Comparison of ENCODE assay signal across 19 cellular contexts in the genomic region with DNA sequence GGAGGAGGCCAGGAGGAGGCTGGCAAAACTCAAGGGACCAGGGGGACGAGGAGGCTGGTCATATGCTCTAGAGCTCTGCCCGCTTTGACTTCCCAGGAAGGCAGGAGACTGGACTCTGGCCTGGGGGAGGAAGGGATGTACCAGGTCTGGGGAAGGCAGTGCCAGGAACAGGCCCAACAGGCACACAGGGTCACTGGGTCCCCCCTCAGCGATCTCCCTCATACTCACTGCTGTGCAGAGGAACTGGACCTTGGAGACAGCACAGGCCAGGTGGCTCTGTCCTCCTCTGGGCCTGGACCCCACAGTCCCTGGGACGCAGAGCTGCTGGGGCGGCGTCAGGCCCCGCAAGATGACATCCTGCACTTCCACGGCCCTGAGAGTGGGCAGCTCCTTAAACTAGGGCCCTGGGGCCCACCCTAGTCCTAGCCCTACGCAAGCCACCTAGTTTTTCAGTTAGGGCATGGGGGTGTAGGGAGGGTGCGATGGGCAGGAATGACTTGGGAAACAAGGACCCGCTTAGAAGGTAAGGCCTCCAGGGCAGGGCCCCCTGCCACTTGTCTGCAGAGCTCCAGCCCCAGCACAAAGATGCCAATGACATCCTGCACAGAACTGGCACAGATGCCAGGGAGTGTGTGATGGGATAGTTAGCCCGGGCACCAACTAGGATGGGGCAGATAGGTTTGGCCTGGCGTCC. TPM values are rescaled to one million over a fixed set of nuclear protein-coding genes. Genes with fewer than 3 reads are reported as not detected.
DNase-seq lines count a peak whose midpoint lies in the region; ATAC-seq, FAIRE-seq and TF ChIP-seq lines count a peak whose summit lies in the region.
"Had no signal": no experiment of that assay in that cellular context is flagged by ENCODE, and none has a peak within 500 bp of the region (broad histone marks: within the 10 kb centered on the region; RNA-seq: fewer than 3 reads in every experiment).

No MANE protein-coding gene starts in this region.

- FAIRE-seq in HepG2 (lab: Jason Lieb, UNC), result no peak
- FAIRE-seq: H1, RCC 7860 had no signal

- no peak overlapping the region for H3K27ac Mint-ChIP-seq in activated T-cell treated with anti-CD3 and anti-CD28 coated beads, Interleukin-2, amount 50 U/mL, for 72 hours
- H3K27ac Mint-ChIP-seq in CD14-positive monocyte, result no peak overlapping the region
- H3K27ac Mint-ChIP-seq: HFFc6 had no signal

- POLR2A ChIA-PET in HepG2 (lab: Yijun Ruan, JAX), result no interaction called here

- DNase-seq in activated T-cell treated with anti-CD3 and anti-CD28 coated beads, Interleukin-2, amount 50 U/mL, for 1 hour, result peak; percentile 7
- DNase-seq in activated T-cell treated with anti-CD3 and anti-CD28 coated beads, Interleukin-2, amount 50 U/mL, for 72 hours, result no peak
- DNase-seq in CD14-positive monocyte (ENCODE audit: low spot score) (peak; percentile 28), HepG2 (ENCODE audit: low spot score) (no peak), spleen (peak; percentile 39), body of pancreas (no peak)
- no peak for DNase-seq in activated CD4-positive, CD25-positive, alpha-beta regulatory T cell (lab: John Stamatoyannopoulos, UW)
- DNase-seq in stimulated activated CD4-positive, alpha-beta T cell treated with anti-CD3 and anti-CD28 coated beads, Interleukin-4, amount 100 ng/mL, for 4 hours, result no peak
- DNase-seq: 8988T, DMS53, HFFc6, Karpas-422, MM.1S, NCI-H1930, NCI-H510A had no signal

- no peaks in the 10 kb centered on the region for H3K27me3 Mint-ChIP-seq in activated T-cell treated with anti-CD3 and anti-CD28 coated beads, Interleukin-2, amount 50 U/mL, for 72 hours (ENCODE audit: low read depth)
- peaks cover 0 to 5% (median 2%) of the 10 kb centered on the region in 3 donors for H3K27me3 Mint-ChIP-seq in CD14-positive monocyte (ENCODE audit: low read depth in 3 of 3)

- no peak for TF ChIP-seq EP300 in HepG2 (IDR thresholded peaks at IDR 0.05; ENCODE audit: low read depth in 2 of 2, low read length in 2 of 2)
- TF ChIP-seq EP300 in HepG2 (CRISPR knock-in tag; IDR thresholded peaks at IDR 0.05; ENCODE audit: borderline replicate concordance), result no peak

- no TSS peak for BruUV-seq in HepG2 (replicated peaks; lab: Mats Ljungman, UMichigan)

- H3K9ac ChIP-seq in HepG2 (ENCODE audit: insufficient read depth, low read depth, low read length), result no peak overlapping the region

- H3K4me1 Mint-ChIP-seq in activated T-cell treated with anti-CD3 and anti-CD28 coated beads, Interleukin-2, amount 50 U/mL, for 72 hours (ENCODE audit: low read depth), result no peaks in the 10 kb centered on the region
- no peaks in the 10 kb centered on the region for H3K4me1 Mint-ChIP-seq in CD14-positive monocyte

- H3K4me3 Mint-ChIP-seq in activated T-cell treated with anti-CD3 and anti-CD28 coated beads, Interleukin-2, amount 50 U/mL, for 72 hours, result no peak overlapping the region
- no peak overlapping the region for H3K4me3 Mint-ChIP-seq in CD14-positive monocyte
- H3K4me3 Mint-ChIP-seq: HFFc6 had no signal

- intact Hi-C loops in CD14-positive monocyte (cut with micrococcal nuclease), result no loop called here
- intact Hi-C loops in HepG2 (cut with micrococcal nuclease; ENCODE audit: unreplicated experiment), result no loop called here
- intact Hi-C loops in spleen (cut with DNase I; ENCODE audit: low total_unique reads), result no loop called here
- intact Hi-C loops in body of pancreas (cut with DNase I), result no loop called here

- in situ Hi-C loops in HepG2 (cut with HindIII; ENCODE audit: extremely low pct_ligation_motif_present, low pct_unique_long_range_greater_than_20kb), result no loop called here

- TF ChIP-seq CTCF in CD14-positive monocyte (IDR thresholded peaks at IDR 0.05) (no peak), HepG2 (CRISPR knock-in tag; IDR thresholded peaks at IDR 0.05) (no peak), spleen (IDR thresholded peaks at IDR 0.05 in 8 of 11, conservative IDR thresholded peaks at IDR 0.05 in 3 of 11) (no peak), body of pancreas (IDR thresholded peaks at IDR 0.05) (no peak)

- no peaks in the 10 kb centered on the region for H4K20me1 ChIP-seq in HepG2 (ENCODE audit: insufficient read depth, low read length)

- H3K27me3 ChIP-seq in HepG2 (ENCODE audit: control insufficient read depth in 1 of 2, insufficient read depth in 2 of 2, low read length in 2 of 2) (peaks cover 3 to 38% of the 10 kb centered on the region in 2 experiments; a peak in 3 of 5 replicates), spleen (replicated peaks in 1 of 7) (no peaks in the 10 kb centered on the region), body of pancreas (no peaks in the 10 kb centered on the region)

- H3K27ac ChIP-seq in HepG2 (ENCODE audit: extremely low read length, insufficient read depth, low read length), result no peak overlapping the region
- no peak overlapping the region for H3K27ac ChIP-seq in spleen
- H3K27ac ChIP-seq in body of pancreas, result no peak overlapping the region
- H3K27ac ChIP-seq: C4-2B had no signal

- H3K4me1 ChIP-seq in HepG2 (ENCODE audit: insufficient read depth, low read length), result 0 out of 2 replicates have a peak, but pooled peaks cover 2% of the 10 kb centered on the region
- H3K4me1 ChIP-seq in spleen, result peaks cover 0 to 5% (median 0%) of the 10 kb centered on the region in 6 donors
- no peaks in the 10 kb centered on the region for H3K4me1 ChIP-seq in body of pancreas
- H3K4me1 ChIP-seq: Caco-2 had no signal

- H3K36me3 ChIP-seq in HepG2 (replicated peaks in 1 of 2; ENCODE audit: control insufficient read depth in 1 of 2, insufficient read depth in 2 of 2, low read length in 2 of 2) (no peaks in the 10 kb centered on the region), spleen (no peaks in the 10 kb centered on the region), body of pancreas (replicated peaks in 1 of 2; ENCODE audit: insufficient read depth in 1 of 2, low read depth in 2 of 2) (no peaks in the 10 kb centered on the region)

- 30% methylated on average over 4 of the region's 13 CpGs for WGBS in HepG2 (ENCODE audit: low lambda C conversion rate)
- WGBS in spleen, 5 donors, result 61 to 92% (median 80%) methylated on average over 3 to 13 of the region's 13 CpGs
- 74 to 86% methylated on average over 3 to 13 of the region's 13 CpGs for WGBS in body of pancreas, 2 donors

- no peaks in the 10 kb centered on the region for H3K36me3 Mint-ChIP-seq in activated T-cell treated with anti-CD3 and anti-CD28 coated beads, Interleukin-2, amount 50 U/mL, for 72 hours (ENCODE audit: insufficient read depth in 2 of 2)
- H3K36me3 Mint-ChIP-seq in CD14-positive monocyte, result no peaks in the 10 kb centered on the region

- H3K9me3 ChIP-seq in HepG2 (ENCODE audit: low read length) (0 out of 2 replicates have a peak, but pooled peaks cover 5% of the 10 kb centered on the region), spleen (peaks cover 0 to 16% (median 0%) of the 10 kb centered on the region in 8 donors), body of pancreas (no peaks in the 10 kb centered on the region)

- TF ChIP-seq RAD21 in HepG2 (CRISPR knock-in tag; IDR thresholded peaks at IDR 0.05), result no peak

- no peaks in the 10 kb centered on the region for H3K9me3 Mint-ChIP-seq in activated T-cell treated with anti-CD3 and anti-CD28 coated beads, Interleukin-2, amount 50 U/mL, for 72 hours
- peaks cover 0 to 7% (median 3%) of the 10 kb centered on the region in 7 donors for H3K9me3 Mint-ChIP-seq in CD14-positive monocyte

- no peak overlapping the region for H3K4me2 ChIP-seq in HepG2 (ENCODE audit: low read depth, low read length)

- ATAC-seq in activated T-cell treated with anti-CD3 and anti-CD28 coated beads, Interleukin-2, amount 50 U/mL, for 72 hours (replicated peaks in 1 of 2), result no peak
- ATAC-seq in HepG2 (peak; percentile 19; the same call in 1 of the 3 replicates), body of pancreas (no peak)

- no peak for TF ChIP-seq POLR2A in HepG2 (IDR thresholded peaks at IDR 0.05; ENCODE audit: insufficient read depth in 1 of 2, low read depth in 2 of 2, low read length in 2 of 2)
- TF ChIP-seq POLR2A in spleen (IDR thresholded peaks at IDR 0.05), result no peak
- TF ChIP-seq POLR2A in body of pancreas (IDR thresholded peaks at IDR 0.05), result no peak

- CTCF ChIA-PET in HepG2 (lab: Yijun Ruan, JAX; ENCODE audit: low intra/inter-chr PET ratio, low total read pairs), result no interaction called here

- H3K79me2 ChIP-seq in HepG2 (ENCODE audit: insufficient read depth, low read length), result no peaks in the 10 kb centered on the region

- no peak overlapping the region for H2AFZ ChIP-seq in HepG2 (ENCODE audit: low read length)

- H3K4me3 ChIP-seq in HepG2 (replicated peaks in 1 of 3; ENCODE audit: insufficient read depth in 1 of 3, low read depth in 2 of 3, low read length in 3 of 3), result no peak overlapping the region
- H3K4me3 ChIP-seq in spleen, result no peak overlapping the region
- H3K4me3 ChIP-seq in body of pancreas, result no peak overlapping the region

RNA-seq across cellular contexts. Expression of a gene that starts 59.5 kb away (rescaled TPM):
- total RNA-seq in activated T-cell treated with anti-CD3 and anti-CD28 coated beads, Interleukin-2, amount 50 U/mL, for 72 hours, result not detected
- polyA plus RNA-seq in CD14-positive monocyte (not detected), HepG2 (2011; rRNA removed) (0.16 and 0.17 TPM in 2 replicates), spleen (1 to 10 TPM in 2 of 3 donors, under 1 TPM in 1; 0.26 to 2.5 (median 1.9) TPM)
- total RNA-seq in HepG2 (2016; rRNA removed; fragmentation: Illumina TruSeq; extraction: Trizol) (not detected in 2 replicates), spleen (1 to 10 TPM; 1.2 to 5.5 (median 3.1) TPM), body of pancreas (10 to 100 TPM in 1 of 2 donors, 1 to 10 TPM in 1; 4.2 to 17.5 TPM)
- total RNA-seq in HepG2 (2016; cell fraction: cytosol; rRNA removed; fragmentation: Illumina TruSeq; extraction: Trizol; ENCODE audit: low read depth), result not detected in 2 replicates
- 0.04 TPM in 1 of 2 replicates, not detected in the other for total RNA-seq in HepG2 (2016; cell fraction: insoluble cytoplasmic fraction; rRNA removed; fragmentation: Illumina TruSeq; extraction: Trizol)
- total RNA-seq in HepG2 (2016; cell fraction: membrane; rRNA removed; fragmentation: Illumina TruSeq; extraction: Trizol), result not detected in 2 replicates
- total RNA-seq in HepG2 (2016; cell fraction: nucleus; rRNA removed; fragmentation: Illumina TruSeq; extraction: Trizol), result not detected in 2 replicates
- 0.12 and 0.31 TPM in 2 replicates for polyA plus RNA-seq in HepG2 (2011; cell fraction: cytosol; rRNA removed)
- 0.12 and 0.19 TPM in 2 replicates for polyA plus RNA-seq in HepG2 (2011; cell fraction: nucleus; rRNA removed)
- not detected in 2 replicates for polyA plus RNA-seq in HepG2 (2012)
- polyA plus RNA-seq in HepG2 (2016; cell fraction: cytosol; fragmentation: Illumina TruSeq; extraction: Trizol; ENCODE audit: low read depth), result 0.07 TPM in 1 of 2 replicates, not detected in the other
- not detected in 2 replicates for polyA plus RNA-seq in HepG2 (2016; cell fraction: insoluble cytoplasmic fraction; fragmentation: Illumina TruSeq; extraction: Trizol; ENCODE audit: low read depth)
- not detected in 2 replicates for polyA plus RNA-seq in HepG2 (2016; cell fraction: membrane; fragmentation: Illumina TruSeq; extraction: Trizol; ENCODE audit: low read depth)
- polyA plus RNA-seq in HepG2 (2016; cell fraction: nucleus; fragmentation: Illumina TruSeq; extraction: Trizol; ENCODE audit: insufficient read depth, low read depth), result not detected in 2 replicates
- polyA minus RNA-seq in HepG2 (2011; rRNA and poly(A)+ RNA removed; ENCODE audit: low replicate concordance), result 0.18 and 0.47 TPM in 2 replicates
- polyA minus RNA-seq in HepG2 (2011; cell fraction: cytosol; rRNA and poly(A)+ RNA removed), result not detected in 2 replicates
- not detected in 2 replicates for polyA minus RNA-seq in HepG2 (2011; cell fraction: nucleus; rRNA and poly(A)+ RNA removed)

Comparison
In these comparisons a context has a peak if more than half of its experiments do, and no peak if none do; other contexts are left out.
1. DNase-seq: peak in activated T-cell treated with anti-CD3 and anti-CD28 coated beads, Interleukin-2, amount 50 U/mL, for 1 hour (single experiment), CD14-positive monocyte (single experiment) and spleen (single experiment); none in activated T-cell treated with anti-CD3 and anti-CD28 coated beads, Interleukin-2, amount 50 U/mL, for 72 hours (0 of 2), HepG2 (single experiment), body of pancreas (0 of 4), activated CD4-positive, CD25-positive, alpha-beta regulatory T cell (0 of 4) and stimulated activated CD4-positive, alpha-beta T cell treated with anti-CD3 and anti-CD28 coated beads, Interleukin-4, amount 100 ng/mL, for 4 hours (0 of 2).